In genomic region chr1:198297281-198297680, GRCh38 we compare ENCODE assay signal across 25 cellular contexts.
"Had no signal": no experiment of that assay in that cellular context is flagged by ENCODE, and none has a peak within 500 bp of the region (broad histone marks: within the 10 kb centered on the region; RNA-seq: fewer than 3 reads in every experiment).

No MANE protein-coding gene starts in this region.

- H3K4me3 ChIP-seq: cardiac muscle cell, MG63 had no signal

- H3K27me3 ChIP-seq: brain microvascular endothelial cell, cardiac muscle cell, MG63 had no signal

- H3K4me3 Mint-ChIP-seq: activated CD4-positive, alpha-beta T cell treated with anti-CD3 and anti-CD28 coated beads for 36 hours; activated CD8-positive, alpha-beta T cell treated with anti-CD3 and anti-CD28 coated beads, Interleukin-2, amount 10 ng/mL, durations not matched to agents 7 days and 5 days; activated naive CD4-positive, alpha-beta T cell treated with anti-CD3 and anti-CD28 coated beads for 36 hours; activated naive CD8-positive, alpha-beta T cell; activated T-cell treated with anti-CD3 and anti-CD28 coated beads, Interleukin-2, amount 50 U/mL, for 4 hours had no signal

- H3K9ac ChIP-seq: KMS-11 had no signal

- DNase-seq: activated CD4-positive, alpha-beta T cell treated with anti-CD3 and anti-CD28 coated beads for 36 hours; activated CD4-positive, alpha-beta T cell treated with anti-CD3 and anti-CD28 coated beads, Interleukin-2, amount 50 U/mL, for 4 hours; activated CD8-positive, alpha-beta memory T cell treated with anti-CD3 and anti-CD28 coated beads, Interleukin-2, amount 50 U/mL, for 48 hours; activated CD8-positive, alpha-beta T cell treated with anti-CD3 and anti-CD28 coated beads, Interleukin-2, amount 10 ng/mL, durations not matched to agents 7 days and 5 days; activated gamma-delta T cell; activated naive CD4-positive, alpha-beta T cell treated with anti-CD3 and anti-CD28 coated beads for 36 hours; activated T-cell treated with anti-CD3 and anti-CD28 coated beads, Interleukin-2, amount 50 U/mL, for 4 hours; amygdala; brain microvascular endothelial cell; cerebellar nuclear complex; MG63; MV-4-11; NCI-H1092 treated with DMSO at 0.1 percent for 48 hours; NCI-H1417 treated with DMSO at 0.1 percent for 48 hours; NCI-H1694; NCI-H2029; NCI-H2107; NCI-H2171 treated with DMSO at 0.1 percent for 48 hours; NCI-H524; SHP77 treated with DMSO at 0.1 percent for 48 hours; T-helper 1 cell had no signal

- H3K4me2 ChIP-seq: KMS-11 had no signal

- H3K27me3 Mint-ChIP-seq: activated CD4-positive, alpha-beta T cell treated with anti-CD3 and anti-CD28 coated beads for 36 hours; activated naive CD8-positive, alpha-beta T cell had no signal

- H3K27ac ChIP-seq: brain microvascular endothelial cell, cardiac muscle cell, KMS-11, VCaP had no signal

- H3K9me3 ChIP-seq: MG63 had no signal

- H3K27ac Mint-ChIP-seq: activated CD4-positive, alpha-beta T cell treated with anti-CD3 and anti-CD28 coated beads for 36 hours; activated CD8-positive, alpha-beta T cell treated with anti-CD3 and anti-CD28 coated beads, Interleukin-2, amount 10 ng/mL, durations not matched to agents 7 days and 5 days; activated naive CD4-positive, alpha-beta T cell treated with anti-CD3 and anti-CD28 coated beads for 36 hours; activated naive CD8-positive, alpha-beta T cell had no signal

- ATAC-seq: activated CD4-positive, alpha-beta T cell treated with anti-CD3 and anti-CD28 coated beads for 36 hours; activated CD8-positive, alpha-beta T cell treated with anti-CD3 and anti-CD28 coated beads, Interleukin-2, amount 10 ng/mL, durations not matched to agents 7 days and 5 days; activated T-cell treated with anti-CD3 and anti-CD28 coated beads, Interleukin-2, amount 50 U/mL, for 4 hours had no signal

- H3K4me1 Mint-ChIP-seq: activated CD4-positive, alpha-beta T cell treated with anti-CD3 and anti-CD28 coated beads for 36 hours had no signal

- H3K36me3 ChIP-seq: cardiac muscle cell had no signal

- H3K9me3 Mint-ChIP-seq: activated naive CD4-positive, alpha-beta T cell treated with anti-CD3 and anti-CD28 coated beads for 36 hours; activated T-cell treated with anti-CD3 and anti-CD28 coated beads, Interleukin-2, amount 50 U/mL, for 4 hours had no signal
